8 cellular contexts compared by ENCODE assay signal in genomic region chr19:56120002-56120370, GRCh38. TPM values are rescaled to one million over a fixed set of nuclear protein-coding genes. Genes with fewer than 3 reads are reported as not detected.
DNase-seq lines count a peak whose midpoint lies in the region; ATAC-seq and TF ChIP-seq lines count a peak whose summit lies in the region.

No MANE protein-coding gene starts in this region.

- in situ Hi-C loops in mammary epithelial cell (cut with MboI; ENCODE audit: low sequenced_read_pairs in 2 of 2): no loop called here

- ATAC-seq in heart right ventricle (no peak), Right ventricle myocardium superior (ENCODE audit: poor library complexity) (no peak), HG03460 (IDR thresholded peaks at IDR 0.05; ENCODE audit: unreplicated experiment) (no peak), HG02884 (IDR thresholded peaks at IDR 0.05; ENCODE audit: unreplicated experiment) (no peak)

- peak overlapping the region; percentile 94 to 100 (median 96) for H3K27ac ChIP-seq in heart right ventricle
- H3K27ac ChIP-seq in mammary epithelial cell (ENCODE audit: insufficient read depth, low read depth, low read length): peak overlapping the region; percentile 78
- peak overlapping the region; percentile 89 for H3K27ac ChIP-seq in mesodermal cell (ENCODE audit: low read depth, low read length, severe bottlenecking)
- peak overlapping the region; percentile 96 for H3K27ac ChIP-seq in vagina

- dilution Hi-C loops in mammary epithelial cell (cut with HindIII; ENCODE audit: low sequenced_read_pairs): no loop called here

- TF ChIP-seq CTCF in heart right ventricle (IDR thresholded peaks at IDR 0.05): no peak
- TF ChIP-seq CTCF in mammary epithelial cell (conservative IDR thresholded peaks at IDR 0.05 in 1 of 2, IDR thresholded peaks at IDR 0.05 in 1 of 2; ENCODE audit: extremely low read depth in 1 of 2, insufficient read depth in 1 of 2, low read depth in 1 of 2, low read length in 2 of 2): no peak
- TF ChIP-seq CTCF in vagina (IDR thresholded peaks at IDR 0.05): no peak

- DNase-seq in heart right ventricle (no peak), Right ventricle myocardium superior (no peak), mammary epithelial cell (no peak), vagina (ENCODE audit: extremely low spot score in 2 of 2) (no peak), NCI-H1092 (lab: John Stamatoyannopoulos, UW) (no peak)

- CTCF ChIA-PET in mammary epithelial cell (lab: Charles Lee; ENCODE audit: low non-redundant PET): interaction anchor here (0.6 kb wide), 1 partner anchor 133 kb away, joined by 5 read pairs; no protein-coding TSS in a partner anchor

- intact Hi-C loops in heart right ventricle (cut with DNase I) (no loop called here), Right ventricle myocardium superior (cut with DNase I) (loop anchor here (2.0 kb wide), 1 partner anchor 21 kb away; the partner anchor contains the start of gene ZNF444), mammary epithelial cell (cut with micrococcal nuclease) (loop anchor here (2.0 kb wide), 2 partner anchors 15 to 27 kb away; no protein-coding TSS in a partner anchor), vagina (cut with DNase I) (no loop called here)

- no peaks in the 10 kb centered on the region for H3K27me3 ChIP-seq in heart right ventricle
- H3K27me3 ChIP-seq in mammary epithelial cell (ENCODE audit: insufficient read depth, low read length): no peaks in the 10 kb centered on the region
- H3K27me3 ChIP-seq in vagina: no peaks in the 10 kb centered on the region

- H2AFZ ChIP-seq in mammary epithelial cell (ENCODE audit: low read depth, low read length): peak overlapping the region; percentile 65

- H4K20me1 ChIP-seq in mammary epithelial cell (ENCODE audit: insufficient read depth, low read length): no peaks in the 10 kb centered on the region

- H3K36me3 ChIP-seq in heart right ventricle (peaks cover 0 to 7% (median 0%) of the 10 kb centered on the region in 9 donors), mammary epithelial cell (ENCODE audit: insufficient read depth, low read length) (no peaks in the 10 kb centered on the region), mesodermal cell (ENCODE audit: control insufficient read depth, insufficient read depth, low read length) (peaks cover 30% of the 10 kb centered on the region), vagina (no peaks in the 10 kb centered on the region)

- H3K9ac ChIP-seq in mammary epithelial cell (ENCODE audit: insufficient read depth, low read length): peak overlapping the region; percentile 87

- H3K4me1 ChIP-seq in heart right ventricle: peaks cover 21 to 58% (median 46%) of the 10 kb centered on the region in 9 donors
- H3K4me1 ChIP-seq in mammary epithelial cell (ENCODE audit: insufficient read depth, low read length): peaks cover 14% of the 10 kb centered on the region
- peaks cover 8% of the 10 kb centered on the region for H3K4me1 ChIP-seq in mesodermal cell (ENCODE audit: control insufficient read depth, insufficient read depth, low read length, poor library complexity, severe bottlenecking)
- H3K4me1 ChIP-seq in vagina: peaks cover 62% of the 10 kb centered on the region

- no peak for TF ChIP-seq POLR2A in vagina (IDR thresholded peaks at IDR 0.05)

- no TSS peak for BruUV-seq in mammary epithelial cell (replicated peaks; lab: Mats Ljungman, UMichigan)

- H3K79me2 ChIP-seq in mammary epithelial cell (ENCODE audit: insufficient read depth, low read length): peaks cover 57% of the 10 kb centered on the region

- H3K9me3 ChIP-seq in heart right ventricle (no peaks in the 10 kb centered on the region), mammary epithelial cell (replicated peaks; ENCODE audit: insufficient read depth, low read length) (no peaks in the 10 kb centered on the region), mesodermal cell (ENCODE audit: control insufficient read depth, low read length) (no peaks in the 10 kb centered on the region), vagina (no peaks in the 10 kb centered on the region)

- H3K4me2 ChIP-seq in mammary epithelial cell (ENCODE audit: insufficient read depth, low read depth, low read length): peak overlapping the region; percentile 78

- WGBS in heart right ventricle, 2 donors: 9 to 13% methylated on average over 8 of the region's 8 CpGs
- WGBS in mammary epithelial cell (ENCODE audit: low coverage, missing lambda C conversion rate): 31% methylated on average over 4 of the region's 8 CpGs
- 15 to 32% methylated on average over 7 to 8 of the region's 8 CpGs for WGBS in mesodermal cell (ENCODE audit: insufficient coverage in 2 of 2), 2 experiments

- H3K4me3 ChIP-seq in heart right ventricle: peak overlapping the region; percentile 63 to 93 (median 83)
- peak overlapping the region; percentile 76 to 83 (median 81) for H3K4me3 ChIP-seq in mammary epithelial cell (replicated peaks in 1 of 3; ENCODE audit: insufficient read depth in 1 of 3, low read depth in 2 of 3, low read length in 3 of 3)
- peak overlapping the region; percentile 73 for H3K4me3 ChIP-seq in mesodermal cell (ENCODE audit: extremely low read depth, insufficient read depth, low read length, poor library complexity, severe bottlenecking)
- H3K4me3 ChIP-seq in vagina: peak overlapping the region; percentile 81 to 84

RNA-seq across cellular contexts. Expression of gene ZNF787, which starts 1.1 kb away (rescaled TPM):
- total RNA-seq in heart right ventricle (10 to 100 TPM; 18.5 to 47.2 (median 25.7) TPM), Right ventricle myocardium superior (33.9 TPM), mammary epithelial cell (10 to 100 TPM; 25.5 to 41.0 TPM), vagina (13.5 TPM)
- polyA plus RNA-seq in heart right ventricle (10 to 100 TPM; 42.3 to 42.8 TPM), mammary epithelial cell (6.7 TPM)
- 7.9 TPM for polyA minus RNA-seq in mammary epithelial cell
- polyA plus RNA-seq in mesodermal cell (2013, experiment 1 of 2): 30.1 TPM
- 25.7 TPM for polyA plus RNA-seq in mesodermal cell (2013, experiment 2 of 2)

RNA-seq across cellular contexts. Expression of gene ZNF444, which starts 21.1 kb away (rescaled TPM):
- total RNA-seq in heart right ventricle: 10 to 100 TPM; 15.1 to 25.1 (median 22.2) TPM
- 10 to 100 TPM; 22.8 to 25.6 TPM for polyA plus RNA-seq in heart right ventricle
- total RNA-seq in Right ventricle myocardium superior: 26.7 TPM
- total RNA-seq in mammary epithelial cell: 10 to 100 TPM; 12.7 to 29.0 TPM
- polyA plus RNA-seq in mammary epithelial cell: 10.9 TPM
- 8.8 TPM for polyA minus RNA-seq in mammary epithelial cell
- 36.4 TPM for polyA plus RNA-seq in mesodermal cell (2013, experiment 1 of 2)
- 25.0 TPM for polyA plus RNA-seq in mesodermal cell (2013, experiment 2 of 2)
- 28.7 TPM for total RNA-seq in vagina

RNA-seq across cellular contexts. Expression of gene GALP, which starts 55.8 kb away (rescaled TPM):
- not detected for total RNA-seq in heart right ventricle
- polyA plus RNA-seq in heart right ventricle: not detected
- not detected for total RNA-seq in Right ventricle myocardium superior
- total RNA-seq in mammary epithelial cell: not detected
- not detected for polyA plus RNA-seq in mammary epithelial cell
- polyA minus RNA-seq in mammary epithelial cell: not detected
- polyA plus RNA-seq in mesodermal cell (2013, experiment 1 of 2): not detected
- not detected for polyA plus RNA-seq in mesodermal cell (2013, experiment 2 of 2)
- total RNA-seq in vagina: not detected

Comparison
In these comparisons a context has a peak if more than half of its experiments do, and no peak if none do; other contexts are left out.
1. intact Hi-C loops: an anchor here in Right ventricle myocardium superior (2.0 kb wide) and mammary epithelial cell (2.0 kb wide); none called in heart right ventricle and vagina.